In the genomic region with DNA sequence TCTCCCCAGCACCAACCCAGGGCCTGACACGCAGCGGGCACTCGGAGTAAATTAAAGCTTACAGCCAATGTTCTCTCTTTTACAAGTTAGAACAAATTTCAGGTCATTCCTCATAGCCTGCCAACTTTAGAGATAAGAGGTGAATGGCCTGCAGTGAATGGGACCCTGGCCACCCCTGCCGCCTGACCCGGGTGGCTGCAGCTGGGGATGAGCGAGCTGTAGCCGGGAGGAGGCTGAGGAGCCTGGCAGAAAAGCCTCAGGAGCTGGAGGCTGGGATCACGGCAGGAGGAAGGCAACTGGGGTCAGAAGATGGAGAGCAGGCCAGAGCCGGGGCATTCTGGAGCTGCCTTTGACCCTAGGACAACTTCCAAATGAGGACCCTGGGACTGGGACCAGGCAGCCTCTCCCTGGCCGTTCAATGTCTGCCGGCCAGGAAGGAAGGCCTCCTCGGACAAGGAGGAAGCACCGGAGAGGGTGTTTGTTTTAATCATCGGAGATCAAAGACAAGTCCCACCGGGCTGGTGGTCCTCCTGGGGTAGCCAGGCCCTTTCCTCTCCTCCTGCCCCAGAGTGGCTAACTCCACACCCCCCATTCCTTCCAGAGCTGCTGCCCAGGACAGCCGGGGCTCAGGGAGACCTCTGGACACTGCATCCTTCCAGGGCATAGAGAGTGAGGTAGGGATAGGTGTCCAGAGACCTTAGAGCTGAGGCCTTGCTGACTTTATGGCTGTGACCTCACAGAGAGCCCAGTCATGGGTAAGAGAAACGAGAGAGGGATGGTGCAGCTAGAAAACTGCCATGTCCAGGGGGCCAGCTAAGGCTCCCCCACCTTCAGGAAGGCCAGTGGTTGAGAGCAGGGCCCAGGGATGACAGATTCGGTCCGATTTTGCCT, we compare ENCODE assay signal across 20 cellular contexts.
DNase-seq lines count a peak whose midpoint lies in the region; ATAC-seq, FAIRE-seq and TF ChIP-seq lines count a peak whose summit lies in the region.
"Had no signal": no experiment of that assay in that cellular context is flagged by ENCODE, and none has a peak within 500 bp of the region (broad histone marks: within the 10 kb centered on the region; RNA-seq: fewer than 3 reads in every experiment).

No MANE protein-coding gene starts in this region.

- DNase-seq in Right ventricle myocardium inferior (ENCODE audit: missing footprints): peak; percentile 37
- DNase-seq in cardiac septum (ENCODE audit: low spot score): no peak
- peak; percentile 53 for DNase-seq in islet precursor cell
- no peak for DNase-seq in mesendoderm
- DNase-seq in activated CD4-positive, alpha-beta T cell treated with anti-CD3 and anti-CD28 coated beads, Interleukin-2, amount 50 U/mL, for 48 hours: no peak
- no peak for DNase-seq in small intestine
- DNase-seq in adrenal gland: no peak
- DNase-seq: 8988T, BE2C, DND-41, GDM1, GOT3, NCI-H1048, NCI-H1436 treated with DMSO at 0.1 percent for 48 hours, NCI-H748 treated with DMSO at 0.1 percent for 48 hours, RPMI8226 had no signal

- no peak overlapping the region for H2BK5ac ChIP-seq in mesendoderm (ENCODE audit: low read length)

- H4K8ac ChIP-seq in mesendoderm (ENCODE audit: low read depth, low read length): no peak overlapping the region

- no peak for ATAC-seq in Right ventricle myocardium inferior
- ATAC-seq in GM18861 (IDR thresholded peaks at IDR 0.05; ENCODE audit: unreplicated experiment): no peak
- ATAC-seq: K562 had no signal

- H3K27me3 ChIP-seq in mesendoderm (ENCODE audit: insufficient read depth, low read length, poor library complexity): no peaks in the 10 kb centered on the region
- no peaks in the 10 kb centered on the region for H3K27me3 ChIP-seq in small intestine (ENCODE audit: control insufficient read depth in 2 of 2, insufficient read depth in 2 of 2, low read length in 2 of 2)
- peaks cover 4% of the 10 kb centered on the region for H3K27me3 ChIP-seq in adrenal gland
- H3K27me3 ChIP-seq: BE2C had no signal

- no peaks in the 10 kb centered on the region for H3K79me1 ChIP-seq in mesendoderm (ENCODE audit: low read length)

- WGBS in mesendoderm (ENCODE audit: extremely low coverage, insufficient coverage, low lambda C conversion rate): no CpG with 5 or more reads among the region's 19 CpGs
- 52 to 77% (median 72%) methylated on average over 19 of the region's 19 CpGs for WGBS in small intestine, 3 donors
- 70 to 85% (median 73%) methylated on average over 13 to 19 of the region's 19 CpGs for WGBS in adrenal gland, 4 donors

- no peak overlapping the region for H2BK120ac ChIP-seq in mesendoderm (ENCODE audit: low read depth, low read length)

- no peaks in the 10 kb centered on the region for H3K4me1 ChIP-seq in mesendoderm (ENCODE audit: control insufficient read depth, low read depth, low read length)
- H3K4me1 ChIP-seq in small intestine (ENCODE audit: control insufficient read depth in 2 of 2, insufficient read depth in 1 of 2, low read depth in 1 of 2, low read length in 1 of 2): no peaks in the 10 kb centered on the region
- H3K4me1 ChIP-seq in adrenal gland (replicated peaks in 1 of 2): no peaks in the 10 kb centered on the region
- H3K4me1 ChIP-seq: SJSA1 had no signal

- FAIRE-seq in small intestine (lab: Jason Lieb, UNC): no peak
- FAIRE-seq: GM12892, K562 had no signal

- no peak overlapping the region for H3K4ac ChIP-seq in mesendoderm (ENCODE audit: low read depth, low read length)

- no peak overlapping the region for H2AK5ac ChIP-seq in mesendoderm (ENCODE audit: low read length)

- no peak overlapping the region for H3K9ac ChIP-seq in mesendoderm (ENCODE audit: low read length)

- peak overlapping the region; percentile 29 for H3K23ac ChIP-seq in mesendoderm (ENCODE audit: low read length)

- H3K27ac ChIP-seq in mesendoderm (ENCODE audit: low read depth, low read length) (no peak overlapping the region), small intestine (ENCODE audit: low read depth in 1 of 2, low read length in 1 of 2) (no peak overlapping the region), adrenal gland (no peak overlapping the region)
- H3K27ac ChIP-seq: SJSA1 had no signal

- H2BK15ac ChIP-seq in mesendoderm (replicated peaks; ENCODE audit: low read depth): no peak overlapping the region

- H4K5ac ChIP-seq in mesendoderm (ENCODE audit: low read length): no peak overlapping the region

- no peaks in the 10 kb centered on the region for H3K9me3 ChIP-seq in small intestine (ENCODE audit: control insufficient read depth, low read depth)
- no peaks in the 10 kb centered on the region for H3K9me3 ChIP-seq in adrenal gland (replicated peaks in 1 of 3)
- H3K9me3 ChIP-seq: BE2C, SJSA1 had no signal

- H3K4me3 ChIP-seq in mesendoderm (ENCODE audit: low read length) (no peak overlapping the region), small intestine (ENCODE audit: low read depth in 1 of 2, low read length in 2 of 2) (no peak overlapping the region), adrenal gland (no peak overlapping the region)
- H3K4me3 ChIP-seq: K562, SJSA1 had no signal

- H3K36me3 ChIP-seq in mesendoderm (ENCODE audit: control insufficient read depth, insufficient read depth, low read length): no peaks in the 10 kb centered on the region
- H3K36me3 ChIP-seq in small intestine (ENCODE audit: control insufficient read depth in 2 of 2, insufficient read depth in 2 of 2, low read length in 2 of 2): no peaks in the 10 kb centered on the region
- H3K36me3 ChIP-seq in adrenal gland (replicated peaks in 1 of 2): no peaks in the 10 kb centered on the region
- H3K36me3 ChIP-seq: BE2C, SJSA1 had no signal

- no peak overlapping the region for H3K56ac ChIP-seq in mesendoderm (ENCODE audit: low read length)

- no peak overlapping the region for H3K4me2 ChIP-seq in mesendoderm (ENCODE audit: low read length)

- intact Hi-C loops in Right ventricle myocardium inferior (cut with DNase I) (no loop called here), cardiac septum (cut with DNase I) (no loop called here), adrenal gland (cut with DNase I) (no loop called here)

- no peak overlapping the region for H3K18ac ChIP-seq in mesendoderm (ENCODE audit: low read length)

- TF ChIP-seq CTCF in adrenal gland (IDR thresholded peaks at IDR 0.05): no peak

- no peaks in the 10 kb centered on the region for H3K79me2 ChIP-seq in mesendoderm (ENCODE audit: control insufficient read depth, insufficient read depth, low read length)

- no peak for TF ChIP-seq POLR2A in adrenal gland (IDR thresholded peaks at IDR 0.05)

Comparison
In these comparisons a context has a peak if more than half of its experiments do, and no peak if none do; other contexts are left out.
1. DNase-seq: peak in Right ventricle myocardium inferior (single experiment) and islet precursor cell (single experiment); none in cardiac septum (single experiment), mesendoderm (single experiment), activated CD4-positive, alpha-beta T cell treated with anti-CD3 and anti-CD28 coated beads, Interleukin-2, amount 50 U/mL, for 48 hours (0 of 2), small intestine (single experiment) and adrenal gland (0 of 7).